ENCODE assay signal across 9 cellular contexts in genomic region chr1:151130837-151131586, GRCh38. TPM values are rescaled to one million over a fixed set of nuclear protein-coding genes. Genes with fewer than 3 reads are reported as not detected.
DNase-seq lines count a peak whose midpoint lies in the region; ATAC-seq and TF ChIP-seq lines count a peak whose summit lies in the region.
"Had no signal": no experiment of that assay in that cellular context is flagged by ENCODE, and none has a peak within 500 bp of the region (broad histone marks: within the 10 kb centered on the region; RNA-seq: fewer than 3 reads in every experiment).

No MANE protein-coding gene starts in this region.

- 22% methylated on average over 48 of the region's 48 CpGs for WGBS in liver

- H3K27ac Mint-ChIP-seq in activated CD4-positive, alpha-beta T cell treated with anti-CD3 and anti-CD28 coated beads, Interleukin-2, amount 10 ng/mL, durations not matched to agents 7 days and 5 days = peak overlapping the region; percentile 81

- POLR2A ChIA-PET in activated CD4-positive, alpha-beta T cell treated with anti-CD3 and anti-CD28 coated beads, Interleukin-2, amount 10 ng/mL, durations not matched to agents 7 days and 5 days (lab: Charles Lee) = no interaction called here

- peak overlapping the region; percentile 11 to 70 for H3K9ac ChIP-seq in liver (ENCODE audit: low read depth in 1 of 2, low read length in 2 of 2)
- H3K9ac ChIP-seq: KMS-11 had no signal

- no peaks in the 10 kb centered on the region for H3K36me3 Mint-ChIP-seq in activated CD4-positive, alpha-beta T cell treated with anti-CD3 and anti-CD28 coated beads, Interleukin-2, amount 10 ng/mL, durations not matched to agents 7 days and 5 days (ENCODE audit: low read depth)

- TF ChIP-seq CTCF in liver (IDR thresholded peaks at IDR 0.05; ENCODE audit: low read depth, low read length, missing input control) = no peak

- H3K4me1 ChIP-seq in liver (ENCODE audit: control insufficient read depth in 4 of 4, insufficient read depth in 4 of 4, low read length in 3 of 4) = no peaks in the 10 kb centered on the region

- no peaks in the 10 kb centered on the region for H3K27me3 ChIP-seq in liver (ENCODE audit: control insufficient read depth in 4 of 4, insufficient read depth in 4 of 4, low read length in 3 of 4)

- peak; percentile 96 for ATAC-seq in HG02678 (IDR thresholded peaks at IDR 0.05; ENCODE audit: unreplicated experiment)

- no peak overlapping the region for H3K27ac ChIP-seq in liver (ENCODE audit: low read depth in 1 of 2, low read length in 2 of 2)
- H3K27ac ChIP-seq: KMS-11 had no signal

- no peaks in the 10 kb centered on the region for H3K9me3 Mint-ChIP-seq in activated CD4-positive, alpha-beta T cell treated with anti-CD3 and anti-CD28 coated beads, Interleukin-2, amount 10 ng/mL, durations not matched to agents 7 days and 5 days

- CTCF ChIA-PET in activated CD4-positive, alpha-beta T cell treated with anti-CD3 and anti-CD28 coated beads, Interleukin-2, amount 10 ng/mL, durations not matched to agents 7 days and 5 days (lab: Charles Lee) = interaction anchor here (0.9 to 1.9 kb wide), 3 partner anchors 11 to 97 kb away, joined by 3 to 6 read pairs (median 4); no protein-coding TSS in a partner anchor

- TF ChIP-seq RAD21 in liver (IDR thresholded peaks at IDR 0.05) = no peak

- peak overlapping the region; percentile 60 for H3K4me3 Mint-ChIP-seq in activated CD4-positive, alpha-beta T cell treated with anti-CD3 and anti-CD28 coated beads, Interleukin-2, amount 10 ng/mL, durations not matched to agents 7 days and 5 days

- H3K9me3 ChIP-seq in liver (ENCODE audit: control insufficient read depth in 4 of 4, low read length in 3 of 4) = no peaks in the 10 kb centered on the region

- peak overlapping the region in 1 of 3 donors; percentile 31 for H3K4me3 ChIP-seq in liver (ENCODE audit: low read depth in 1 of 3, low read length in 3 of 3)

- peaks cover 0 to 2% (median under 1%) of the 10 kb centered on the region in 4 donors for H3K36me3 ChIP-seq in liver (ENCODE audit: control insufficient read depth in 4 of 4, insufficient read depth in 3 of 4, low read depth in 1 of 4, low read length in 3 of 4)

- peaks cover 16% of the 10 kb centered on the region for H3K4me1 Mint-ChIP-seq in activated CD4-positive, alpha-beta T cell treated with anti-CD3 and anti-CD28 coated beads, Interleukin-2, amount 10 ng/mL, durations not matched to agents 7 days and 5 days

- peaks cover 9% of the 10 kb centered on the region for H3K27me3 Mint-ChIP-seq in activated CD4-positive, alpha-beta T cell treated with anti-CD3 and anti-CD28 coated beads, Interleukin-2, amount 10 ng/mL, durations not matched to agents 7 days and 5 days

- DNase-seq in DMS153 treated with DMSO at 0.1 percent for 48 hours (lab: John Stamatoyannopoulos, UW; ENCODE audit: unreplicated experiment) (peak; percentile 94), dermis blood vessel endothelial cell (peak; percentile 94), SHP77 (lab: John Stamatoyannopoulos, UW) (no peak), NCI-H2081 (lab: John Stamatoyannopoulos, UW) (no peak)
- DNase-seq in activated CD4-positive, alpha-beta T cell treated with anti-CD3 and anti-CD28 coated beads, Interleukin-2, amount 10 ng/mL, durations not matched to agents 7 days and 5 days = peak; percentile 82
- DNase-seq in stimulated activated CD4-positive, alpha-beta T cell treated with anti-CD3 and anti-CD28 coated beads, Interleukin-2, amount 100 ng/mL, for 24 hours = peak; percentile 84

TF ChIP-seq in liver, 16 proteins besides CTCF, POLR2A, EP300 and RAD21:
- TF ChIP-seq TAF1 (conservative IDR thresholded peaks at IDR 0.05) (no peak), SP1 (IDR thresholded peaks at IDR 0.05) (peak; percentile 57)

RNA-seq across cellular contexts. Expression of gene SEMA6C, which starts 15.4 kb away (rescaled TPM):
- 1 to 10 TPM; 3.8 TPM for total RNA-seq in activated CD4-positive, alpha-beta T cell treated with anti-CD3 and anti-CD28 coated beads, Interleukin-2, amount 10 ng/mL, durations not matched to agents 7 days and 5 days
- total RNA-seq in dermis blood vessel endothelial cell = 21.3 and 33.4 TPM in 2 replicates
- 1 to 10 TPM; 1.4 to 1.5 TPM for total RNA-seq in liver
- polyA plus RNA-seq in liver = 1 to 10 TPM; 1.4 TPM

RNA-seq across cellular contexts. Expression of gene TNFAIP8L2, which starts 25.4 kb away (rescaled TPM):
- total RNA-seq in activated CD4-positive, alpha-beta T cell treated with anti-CD3 and anti-CD28 coated beads, Interleukin-2, amount 10 ng/mL, durations not matched to agents 7 days and 5 days = 10 to 100 TPM; 33.7 to 38.4 TPM
- total RNA-seq in dermis blood vessel endothelial cell = 0.14 TPM in 1 of 2 replicates, not detected in the other
- 1 to 10 TPM; 4.4 to 8.7 TPM for total RNA-seq in liver
- 1 to 10 TPM; 2.9 to 3.8 TPM for polyA plus RNA-seq in liver

RNA-seq across cellular contexts. Expression of gene LYSMD1, which starts 34.7 kb away (rescaled TPM):
- 1 to 10 TPM; 4.0 to 4.9 TPM for total RNA-seq in activated CD4-positive, alpha-beta T cell treated with anti-CD3 and anti-CD28 coated beads, Interleukin-2, amount 10 ng/mL, durations not matched to agents 7 days and 5 days
- 3.3 and 5.3 TPM in 2 replicates for total RNA-seq in dermis blood vessel endothelial cell
- 1 to 10 TPM; 2.8 to 4.4 TPM for total RNA-seq in liver
- 1 to 10 TPM; 3.5 to 5.3 TPM for polyA plus RNA-seq in liver

RNA-seq across cellular contexts. Expression of gene SCNM1, which starts 34.9 kb away (rescaled TPM):
- 10 to 100 TPM; 63.7 to 70.9 TPM for total RNA-seq in activated CD4-positive, alpha-beta T cell treated with anti-CD3 and anti-CD28 coated beads, Interleukin-2, amount 10 ng/mL, durations not matched to agents 7 days and 5 days
- total RNA-seq in dermis blood vessel endothelial cell (21.1 and 23.8 TPM in 2 replicates), liver (10 to 100 TPM in 1 of 2 donors, 1 to 10 TPM in 1; 4.8 to 11.3 TPM)
- polyA plus RNA-seq in liver = 10 to 100 TPM in 1 of 2 donors, 1 to 10 TPM in 1; 9.7 to 14.3 TPM

RNA-seq across cellular contexts. Expression of gene TMOD4, which starts 44.8 kb away (rescaled TPM):
- total RNA-seq in activated CD4-positive, alpha-beta T cell treated with anti-CD3 and anti-CD28 coated beads, Interleukin-2, amount 10 ng/mL, durations not matched to agents 7 days and 5 days = 1 to 10 TPM; 2.0 to 2.7 TPM
- total RNA-seq in dermis blood vessel endothelial cell (0.56 TPM in 1 of 2 replicates, not detected in the other), liver (not detected)
- not detected for polyA plus RNA-seq in liver

Comparison
In these comparisons a context has a peak if more than half of its experiments do, and no peak if none do; other contexts are left out.
1. DNase-seq: peak in DMS153 treated with DMSO at 0.1 percent for 48 hours (single experiment), activated CD4-positive, alpha-beta T cell treated with anti-CD3 and anti-CD28 coated beads, Interleukin-2, amount 10 ng/mL, durations not matched to agents 7 days and 5 days (single experiment), dermis blood vessel endothelial cell (single experiment) and stimulated activated CD4-positive, alpha-beta T cell treated with anti-CD3 and anti-CD28 coated beads, Interleukin-2, amount 100 ng/mL, for 24 hours (2 of 2); none in SHP77 (0 of 2) and NCI-H2081 (0 of 2).